22 cellular contexts compared by ENCODE assay signal in the genomic region with DNA sequence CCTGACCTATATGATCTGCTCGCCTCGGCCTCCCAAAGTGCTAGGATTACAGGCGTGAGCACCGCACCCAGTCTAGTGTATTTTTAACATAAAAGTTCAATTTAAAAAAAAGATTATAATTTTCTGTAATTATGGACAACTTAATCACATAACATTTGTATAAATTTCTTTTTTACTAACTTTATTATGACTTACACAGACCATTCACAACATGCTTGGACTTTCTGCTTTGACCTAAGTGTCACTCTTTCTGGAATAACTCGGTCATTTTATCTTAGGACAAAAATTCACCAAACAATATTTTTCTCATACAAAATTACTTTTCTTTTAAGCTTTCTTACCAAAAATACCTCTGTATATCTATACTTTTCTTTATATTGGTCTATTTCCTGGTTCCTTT. TPM values are rescaled to one million over a fixed set of nuclear protein-coding genes. Genes with fewer than 3 reads are reported as not detected.
DNase-seq lines count a peak whose midpoint lies in the region; ATAC-seq, FAIRE-seq and TF ChIP-seq lines count a peak whose summit lies in the region.
"Had no signal": no experiment of that assay in that cellular context is flagged by ENCODE, and none has a peak within 500 bp of the region (broad histone marks: within the 10 kb centered on the region; RNA-seq: fewer than 3 reads in every experiment).

No MANE protein-coding gene starts in this region.

- no peak overlapping the region for H3K27ac ChIP-seq in breast epithelium
- no peak overlapping the region for H3K27ac ChIP-seq in K562 (ENCODE audit: extremely low read depth, low read depth, low read length)
- H3K27ac ChIP-seq in left ventricle myocardium inferior (replicated peaks), result no peak overlapping the region
- H3K27ac ChIP-seq: parathyroid adenoma had no signal

- no peak for FAIRE-seq in K562 (lab: Jason Lieb, UNC)
- FAIRE-seq: GM12892 had no signal

- H3K4me3 ChIP-seq in breast epithelium (no peak overlapping the region), NB4 (ENCODE audit: low read depth, low read length) (no peak overlapping the region), K562 (no peak overlapping the region), left ventricle myocardium inferior (no peak overlapping the region)

- no peak overlapping the region for H3K4me3 Mint-ChIP-seq in MCF 10A (ENCODE audit: unreplicated experiment)
- H3K4me3 Mint-ChIP-seq: activated T-helper 17 cell treated with anti-CD3 and anti-CD28 coated beads, Interleukin-2, amount 50 U/mL, for 72 hours; HFFc6 had no signal

- intact Hi-C loops in MCF 10A (cut with micrococcal nuclease), result no loop called here
- intact Hi-C loops in breast epithelium (cut with DNase I; ENCODE audit: low total_unique reads), result no loop called here
- intact Hi-C loops in K562 (cut with micrococcal nuclease), result no loop called here
- intact Hi-C loops in left ventricle myocardium inferior (cut with micrococcal nuclease), result no loop called here

- H3K27me3 ChIP-seq in breast epithelium (no peaks in the 10 kb centered on the region), K562 (ENCODE audit: control insufficient read depth in 2 of 2, insufficient read depth in 2 of 2, low read length in 2 of 2) (no peaks in the 10 kb centered on the region), left ventricle myocardium inferior (ENCODE audit: low read depth) (no peaks in the 10 kb centered on the region)

- BruUV-seq in MCF 10A (replicated peaks; lab: Mats Ljungman, UMichigan), result no TSS peak
- no TSS peak for BruUV-seq in K562 (replicated peaks; lab: Mats Ljungman, UMichigan)

- no peaks in the 10 kb centered on the region for H3K36me3 Mint-ChIP-seq in MCF 10A (ENCODE audit: insufficient read depth, unreplicated experiment)

- POLR2A ChIA-PET in MCF 10A (lab: Yijun Ruan, JAX) (no interaction called here), K562 (lab: Yijun Ruan, JAX) (no interaction called here)

- TF ChIP-seq EP300 in K562 (IDR thresholded peaks at IDR 0.05; ENCODE audit: low read length), result no peak

- no peak for TF ChIP-seq RAD21 in K562 (CRISPR knock-in tag; conservative IDR thresholded peaks at IDR 0.05 in 1 of 2, IDR thresholded peaks at IDR 0.05 in 1 of 2)

- H3K4me2 ChIP-seq in K562 (ENCODE audit: insufficient read depth, low read length), result no peak overlapping the region
- H3K4me2 ChIP-seq: SK-N-SH had no signal

- ATAC-seq in K562 (no peak), GM19035 (IDR thresholded peaks at IDR 0.05; ENCODE audit: unreplicated experiment) (no peak), HG03571 (IDR thresholded peaks at IDR 0.05; ENCODE audit: unreplicated experiment) (no peak)
- ATAC-seq: activated T-helper 17 cell treated with anti-CD3 and anti-CD28 coated beads, Interleukin-2, amount 50 U/mL, for 72 hours had no signal

- CTCF ChIA-PET in MCF 10A (lab: Yijun Ruan, JAX) (interaction anchor here (1.7 kb wide), 1 partner anchor 23 kb away, joined by 4 read pairs; no protein-coding TSS in a partner anchor), K562 (lab: Yijun Ruan, JAX; ENCODE audit: low intra/inter-chr PET ratio) (no interaction called here)

- no peaks in the 10 kb centered on the region for H3K9me3 Mint-ChIP-seq in MCF 10A (ENCODE audit: unreplicated experiment)

- no peaks in the 10 kb centered on the region for H3K4me1 ChIP-seq in breast epithelium
- H3K4me1 ChIP-seq in K562 (replicated peaks in 1 of 2; ENCODE audit: control insufficient read depth in 2 of 2, insufficient read depth in 2 of 2, low read length in 2 of 2), result no peaks in the 10 kb centered on the region
- H3K4me1 ChIP-seq in left ventricle myocardium inferior, result peaks cover 28% of the 10 kb centered on the region
- H3K4me1 ChIP-seq: parathyroid adenoma had no signal

- H3K27me3 Mint-ChIP-seq in MCF 10A (ENCODE audit: insufficient read depth, unreplicated experiment), result no peaks in the 10 kb centered on the region
- H3K27me3 Mint-ChIP-seq: activated T-helper 17 cell treated with anti-CD3 and anti-CD28 coated beads, Interleukin-2, amount 50 U/mL, for 72 hours had no signal

- H3K27ac Mint-ChIP-seq in MCF 10A (ENCODE audit: low read depth, unreplicated experiment), result no peak overlapping the region
- H3K27ac Mint-ChIP-seq: activated T-helper 17 cell treated with anti-CD3 and anti-CD28 coated beads, Interleukin-2, amount 50 U/mL, for 72 hours; HFFc6 had no signal

- H3K4me1 Mint-ChIP-seq in MCF 10A (ENCODE audit: insufficient read depth, unreplicated experiment), result no peaks in the 10 kb centered on the region
- H3K4me1 Mint-ChIP-seq: activated T-helper 17 cell treated with anti-CD3 and anti-CD28 coated beads, Interleukin-2, amount 50 U/mL, for 72 hours had no signal

- WGBS in K562 (ENCODE audit: insufficient coverage, low coverage, missing lambda C conversion rate), result 17% methylated on average over 5 of the region's 5 CpGs

- H3K9ac ChIP-seq in K562 (ENCODE audit: insufficient read depth in 1 of 2, low read depth in 2 of 2, low read length in 2 of 2), result no peak overlapping the region
- H3K9ac ChIP-seq: parathyroid adenoma, SK-N-SH had no signal

- H3K79me2 ChIP-seq in K562 (ENCODE audit: control insufficient read depth, insufficient read depth, low read length), result no peaks in the 10 kb centered on the region
- H3K79me2 ChIP-seq: parathyroid adenoma had no signal

- H3K36me3 ChIP-seq in breast epithelium (no peaks in the 10 kb centered on the region), K562 (ENCODE audit: control insufficient read depth, insufficient read depth, low read length) (no peaks in the 10 kb centered on the region), left ventricle myocardium inferior (no peaks in the 10 kb centered on the region)

- H3K9me3 ChIP-seq in breast epithelium, result peaks cover 10 to 17% of the 10 kb centered on the region in 2 donors
- H3K9me3 ChIP-seq in K562 (replicated peaks; ENCODE audit: control insufficient read depth, insufficient read depth, low read depth, low read length), result no peaks in the 10 kb centered on the region; the same call in 1 of the 2 replicates
- peaks cover 55% of the 10 kb centered on the region for H3K9me3 ChIP-seq in left ventricle myocardium inferior (replicated peaks)

- TF ChIP-seq CTCF in MCF 10A (IDR thresholded peaks at IDR 0.05; ENCODE audit: unreplicated experiment) (no peak), breast epithelium (IDR thresholded peaks at IDR 0.05) (no peak), NB4 (IDR thresholded peaks at IDR 0.05; ENCODE audit: low read depth, low read length) (no peak), K562 (IDR thresholded peaks at IDR 0.05 in 2 of 3, conservative IDR thresholded peaks at IDR 0.05 in 1 of 3; ENCODE audit: insufficient read depth in 2 of 3, low read depth in 1 of 3, low read length in 3 of 3) (no peak), left ventricle myocardium inferior (IDR thresholded peaks at IDR 0.05; ENCODE audit: borderline replicate concordance) (no peak)

- no peaks in the 10 kb centered on the region for H4K20me1 ChIP-seq in K562 (replicated peaks; ENCODE audit: control insufficient read depth, insufficient read depth, low read length)

- H3K9me1 ChIP-seq in K562 (ENCODE audit: control insufficient read depth, insufficient read depth, low read length), result no peaks in the 10 kb centered on the region

- in situ Hi-C loops in K562 (cut with MboI), result no loop called here

- TF ChIP-seq POLR2A in breast epithelium (IDR thresholded peaks at IDR 0.05) (no peak), NB4 (IDR thresholded peaks at IDR 0.05; ENCODE audit: extremely low read depth, insufficient read length) (no peak), K562 (conservative IDR thresholded peaks at IDR 0.05) (no peak)

- DNase-seq in MCF 10A (ENCODE audit: unreplicated experiment) (peak; percentile 55), breast epithelium (ENCODE audit: low spot score in 2 of 2) (no peak), NB4 (ENCODE audit: low read depth) (peak; percentile 60), K562 (ENCODE audit: extremely low read depth in 1 of 4, low spot score in 3 of 4) (peak in 1 of 4 experiments; percentile 54), mesenteric fat pad (ENCODE audit: low spot score) (no peak), left ventricle myocardium inferior (no peak)
- DNase-seq: activated CD8-positive, alpha-beta memory T cell treated with anti-CD3 and anti-CD28 coated beads for 24 hours; amygdala; head of caudate nucleus; HFFc6; NCI-H187 treated with DMSO at 0.1 percent for 48 hours; SK-N-SH; small intestine; stimulated activated naive CD4-positive, alpha-beta T cell had no signal

- H2AFZ ChIP-seq in K562 (ENCODE audit: low read depth, low read length), result no peak overlapping the region
- H2AFZ ChIP-seq: parathyroid adenoma had no signal

RNA-seq across cellular contexts. Expression of a gene that starts 15.4 kb away (rescaled TPM):
- total RNA-seq in MCF 10A (2022), result not detected in 2 replicates
- under 1 TPM in 1 of 3 donors, not detected in 2; 0.15 TPM for total RNA-seq in breast epithelium
- total RNA-seq in K562 (2011; cell fraction: chromatin; rRNA removed; ENCODE audit: low replicate concordance), result not detected in 2 replicates
- not detected in 2 replicates for total RNA-seq in K562 (2011; cell fraction: nucleolus; rRNA removed)
- not detected in 2 replicates for total RNA-seq in K562 (2011; cell fraction: nucleoplasm; rRNA removed)
- total RNA-seq in K562 (2014; rRNA removed), result not detected in 2 replicates
- not detected in 2 replicates for total RNA-seq in K562 (2014; rRNA removed; fragmentation: Illumina TruSeq; extraction: Trizol)
- not detected in 2 replicates for total RNA-seq in K562 (2015; rRNA removed; fragmentation: Illumina TruSeq; extraction: Trizol)
- total RNA-seq in K562 (2021), result not detected in 2 replicates
- polyA plus RNA-seq in K562 (2011; rRNA removed), result not detected in 2 replicates
- not detected in 2 replicates for polyA plus RNA-seq in K562 (2011; cell fraction: cytosol; rRNA removed)
- not detected in 2 replicates for polyA plus RNA-seq in K562 (2011; cell fraction: nucleus; rRNA removed)
- not detected in 2 replicates for polyA plus RNA-seq in K562 (2012)
- not detected in 2 replicates for polyA plus RNA-seq in K562 (2014; fragmentation: Illumina TruSeq; extraction: Trizol)
- polyA plus RNA-seq in K562 (2014; fragmentation: Nextera tagmentation; extraction: Ambion mirVana), result not detected
- polyA plus RNA-seq in K562 (2014; rRNA removed), result 0.03 TPM in 1 of 2 replicates, not detected in the other
- polyA minus RNA-seq in K562 (2011; rRNA and poly(A)+ RNA removed), result not detected in 2 replicates
- polyA minus RNA-seq in K562 (2011; cell fraction: cytosol; rRNA and poly(A)+ RNA removed), result not detected in 2 replicates
- not detected in 2 replicates for polyA minus RNA-seq in K562 (2011; cell fraction: nucleus; rRNA and poly(A)+ RNA removed)
- total RNA-seq in mesenteric fat pad, result not detected
- not detected for total RNA-seq in left ventricle myocardium inferior
- total RNA-seq: activated T-helper 17 cell treated with anti-CD3 and anti-CD28 coated beads, Interleukin-2, amount 50 U/mL, for 72 hours; HFFc6; kidney epithelial cell; ureter had no signal
- polyA plus RNA-seq: BJ, SK-N-SH had no signal

RNA-seq across cellular contexts. Expression of a gene that starts 30.3 kb away (rescaled TPM):
- total RNA-seq in MCF 10A (2022) (57.9 and 58.4 TPM in 2 replicates), breast epithelium (100 to 1,000 TPM; 126 to 207 (median 144) TPM), K562 (2014; rRNA removed) (13.4 and 14.7 TPM in 2 replicates), K562 (2014; rRNA removed; fragmentation: Illumina TruSeq; extraction: Trizol) (26.7 and 31.3 TPM in 2 replicates), K562 (2015; rRNA removed; fragmentation: Illumina TruSeq; extraction: Trizol) (33.4 and 38.9 TPM in 2 replicates), K562 (2021) (16.8 and 17.7 TPM in 2 replicates), mesenteric fat pad (148 TPM), left ventricle myocardium inferior (97.6 TPM)
- 20.6 and 45.2 TPM in 2 replicates for total RNA-seq in K562 (2011; cell fraction: chromatin; rRNA removed; ENCODE audit: low replicate concordance)
- total RNA-seq in K562 (2011; cell fraction: nucleolus; rRNA removed), result 21.5 and 26.5 TPM in 2 replicates
- total RNA-seq in K562 (2011; cell fraction: nucleoplasm; rRNA removed), result 30.9 and 31.5 TPM in 2 replicates
- polyA plus RNA-seq in K562 (2011; rRNA removed) (33.0 and 52.5 TPM in 2 replicates), K562 (2014; fragmentation: Illumina TruSeq; extraction: Trizol) (22.4 and 26.7 TPM in 2 replicates), K562 (2014; fragmentation: Nextera tagmentation; extraction: Ambion mirVana) (10 to 100 TPM; 41.5 to 47.0 TPM), K562 (2014; rRNA removed) (19.3 and 21.2 TPM in 2 replicates)
- 4.8 and 21.0 TPM in 2 replicates for polyA plus RNA-seq in K562 (2011; cell fraction: cytosol; rRNA removed)
- 24.7 and 52.5 TPM in 2 replicates for polyA plus RNA-seq in K562 (2011; cell fraction: nucleus; rRNA removed)
- 22.6 and 25.6 TPM in 2 replicates for polyA plus RNA-seq in K562 (2012)
- 16.9 and 42.2 TPM in 2 replicates for polyA minus RNA-seq in K562 (2011; rRNA and poly(A)+ RNA removed)
- 8.5 and 22.1 TPM in 2 replicates for polyA minus RNA-seq in K562 (2011; cell fraction: cytosol; rRNA and poly(A)+ RNA removed)
- polyA minus RNA-seq in K562 (2011; cell fraction: nucleus; rRNA and poly(A)+ RNA removed), result 11.8 and 45.1 TPM in 2 replicates

Comparison
In these comparisons a context has a peak if more than half of its experiments do, and no peak if none do; other contexts are left out.
1. DNase-seq: peak in MCF 10A (single experiment) and NB4 (single experiment); none in breast epithelium (0 of 2), mesenteric fat pad (single experiment) and left ventricle myocardium inferior (single experiment).